In genomic region chr2:3489449-3490115, GRCh38 we compare ENCODE assay signal across 1 cellular context.
TF ChIP-seq lines count a peak whose summit lies in the region.

No MANE protein-coding gene starts in this region.

TF ChIP-seq in HepG2, 621 proteins besides CTCF, POLR2A, EP300 and RAD21 (continued from another document):
- TF ChIP-seq ZBTB43 (CRISPR knock-in tag; conservative IDR thresholded peaks at IDR 0.05) (no peak), RAD51 (IDR thresholded peaks at IDR 0.05; ENCODE audit: borderline replicate concordance) (no peak)
